Comparison of ENCODE assay signal across 23 cellular contexts in genomic region chr12:10305411-10305810, GRCh38. TPM values are rescaled to one million over a fixed set of nuclear protein-coding genes. Genes with fewer than 3 reads are reported as not detected.
DNase-seq lines count a peak whose midpoint lies in the region; ATAC-seq and TF ChIP-seq lines count a peak whose summit lies in the region.
"Had no signal": no experiment of that assay in that cellular context is flagged by ENCODE, and none has a peak within 500 bp of the region (broad histone marks: within the 10 kb centered on the region; RNA-seq: fewer than 3 reads in every experiment).

No MANE protein-coding gene starts in this region.

- H3K27me3 ChIP-seq in GM23338 (ENCODE audit: insufficient read depth), result no peaks in the 10 kb centered on the region
- H3K27me3 ChIP-seq in prostate gland (replicated peaks; ENCODE audit: insufficient read depth), result no peaks in the 10 kb centered on the region
- H3K27me3 ChIP-seq: BE2C had no signal

- H3K27ac ChIP-seq in GM23338 (ENCODE audit: low read depth) (no peak overlapping the region), prostate gland (no peak overlapping the region)

- H3K4me1 Mint-ChIP-seq in activated T-cell treated with anti-CD3 and anti-CD28 coated beads, Interleukin-2, amount 50 U/mL, for 72 hours (ENCODE audit: low read depth), result peaks cover 59% of the 10 kb centered on the region
- H3K4me1 Mint-ChIP-seq in GM23338, result peaks cover 10% of the 10 kb centered on the region

- 97% methylated on average over 5 of the region's 5 CpGs for WGBS in prostate gland

- no peaks in the 10 kb centered on the region for H4K20me1 ChIP-seq in GM23338 (replicated peaks; ENCODE audit: insufficient read depth)

- intact Hi-C loops in mucosa of descending colon (cut with DNase I, micrococcal nuclease) (no loop called here), prostate gland (cut with DNase I) (no loop called here)

- peaks cover 0 to 7% of the 10 kb centered on the region in 2 donors for H3K9me3 Mint-ChIP-seq in activated T-cell treated with anti-CD3 and anti-CD28 coated beads, Interleukin-2, amount 50 U/mL, for 72 hours
- peaks cover 16% of the 10 kb centered on the region; the same call in 2 of the 3 replicates for H3K9me3 Mint-ChIP-seq in GM23338
- H3K9me3 Mint-ChIP-seq: CD4-positive, alpha-beta T cell had no signal

- TF ChIP-seq CTCF in GM23338 (conservative IDR thresholded peaks at IDR 0.05; ENCODE audit: low read depth in 2 of 2) (no peak), mucosa of descending colon (IDR thresholded peaks at IDR 0.05) (no peak), prostate gland (IDR thresholded peaks at IDR 0.05) (no peak)

- peak overlapping the region; percentile 47 to 74 for H3K4me3 Mint-ChIP-seq in activated T-cell treated with anti-CD3 and anti-CD28 coated beads, Interleukin-2, amount 50 U/mL, for 72 hours
- no peak overlapping the region for H3K4me3 Mint-ChIP-seq in GM23338
- H3K4me3 Mint-ChIP-seq: CD4-positive, alpha-beta T cell had no signal

- H3K27ac Mint-ChIP-seq in activated T-cell treated with anti-CD3 and anti-CD28 coated beads, Interleukin-2, amount 50 U/mL, for 72 hours, result peak overlapping the region; percentile 74
- no peak overlapping the region for H3K27ac Mint-ChIP-seq in GM23338
- H3K27ac Mint-ChIP-seq: CD4-positive, alpha-beta T cell had no signal

- H3K36me3 ChIP-seq in GM23338 (ENCODE audit: insufficient read depth) (no peaks in the 10 kb centered on the region; the same call in 1 of the 2 replicates), mucosa of descending colon (ENCODE audit: low read depth) (no peaks in the 10 kb centered on the region), prostate gland (no peaks in the 10 kb centered on the region)
- H3K36me3 ChIP-seq: BE2C had no signal

- TF ChIP-seq POLR2A in prostate gland (IDR thresholded peaks at IDR 0.05), result no peak

- H3K4me3 ChIP-seq in GM23338 (no peak overlapping the region), mucosa of descending colon (no peak overlapping the region), prostate gland (no peak overlapping the region)
- H3K4me3 ChIP-seq: GM12878 had no signal

- H3K4me1 ChIP-seq in GM23338 (ENCODE audit: insufficient read depth), result peaks cover 9% of the 10 kb centered on the region; the same call in 1 of the 2 replicates
- no peaks in the 10 kb centered on the region for H3K4me1 ChIP-seq in mucosa of descending colon (ENCODE audit: low read depth)
- no peaks in the 10 kb centered on the region for H3K4me1 ChIP-seq in prostate gland (replicated peaks)
- H3K4me1 ChIP-seq: BE2C had no signal

- no peaks in the 10 kb centered on the region for H3K9me3 ChIP-seq in mucosa of descending colon
- H3K9me3 ChIP-seq in prostate gland, result no peaks in the 10 kb centered on the region
- H3K9me3 ChIP-seq: BE2C had no signal

- peak overlapping the region; percentile 22; the same call in 1 of the 2 replicates for H3K4me2 ChIP-seq in GM23338

- H3K27me3 Mint-ChIP-seq in activated T-cell treated with anti-CD3 and anti-CD28 coated beads, Interleukin-2, amount 50 U/mL, for 72 hours (ENCODE audit: low read depth), result peaks cover 18% of the 10 kb centered on the region
- no peaks in the 10 kb centered on the region for H3K27me3 Mint-ChIP-seq in GM23338 (ENCODE audit: insufficient read depth, low read depth, poor library complexity)
- H3K27me3 Mint-ChIP-seq: CD4-positive, alpha-beta T cell had no signal

- H3K9me2 ChIP-seq in GM23338 (ENCODE audit: insufficient read depth), result 0 out of 2 replicates have a peak, but pooled peaks cover 8% of the 10 kb centered on the region

- H3K36me3 Mint-ChIP-seq in activated T-cell treated with anti-CD3 and anti-CD28 coated beads, Interleukin-2, amount 50 U/mL, for 72 hours (ENCODE audit: insufficient read depth in 2 of 2), result peaks cover 3 to 13% of the 10 kb centered on the region in 2 donors
- H3K36me3 Mint-ChIP-seq in GM23338 (ENCODE audit: low read depth), result no peaks in the 10 kb centered on the region; the same call in 1 of the 3 replicates

- no peaks in the 10 kb centered on the region for H3F3A ChIP-seq in GM23338 (replicated peaks; ENCODE audit: low read depth)

- H2AFZ ChIP-seq in GM23338, result peak overlapping the region; percentile 23; the same call in 1 of the 2 replicates

- no peak for DNase-seq in activated T-cell treated with anti-CD3 and anti-CD28 coated beads, Interleukin-2, amount 50 U/mL, for 72 hours
- DNase-seq in activated T-cell treated with anti-CD3 and anti-CD28 coated beads, Interleukin-2, amount 50 U/mL, for 48 hours, result no peak
- no peak for DNase-seq in GM23338 (ENCODE audit: low spot score)
- DNase-seq in amniotic epithelial cell (ENCODE audit: low read depth), result peak; percentile 7
- DNase-seq in mucosa of descending colon, result no peak
- no peak for DNase-seq in prostate gland (ENCODE audit: low spot score)
- no peak for DNase-seq in DMS114 treated with DMSO at 0.1 percent for 48 hours (lab: John Stamatoyannopoulos, UW; ENCODE audit: unreplicated experiment)
- DNase-seq: BE2C; Calu3; CD4-positive, alpha-beta T cell; DMS53; EL; KG1; MV-4-11; NCI-H187; NCI-H2107; NCI-H510A; NCI-H748 treated with DMSO at 0.1 percent for 48 hours; OCI-M1; SHP77 had no signal

- H3K79me2 ChIP-seq in GM23338 (replicated peaks; ENCODE audit: insufficient read depth), result no peaks in the 10 kb centered on the region

- ATAC-seq in activated T-cell treated with anti-CD3 and anti-CD28 coated beads, Interleukin-2, amount 50 U/mL, for 72 hours (replicated peaks in 1 of 2), result no peak
- ATAC-seq in GM23338 (no peak), mucosa of descending colon (peak; percentile 21), HG02970 (IDR thresholded peaks at IDR 0.05; ENCODE audit: low FRiP score, unreplicated experiment) (no peak)
- ATAC-seq: GM12878, HepG2 had no signal

TF ChIP-seq in GM23338, 12 proteins besides CTCF, POLR2A, EP300 and RAD21:
- TF ChIP-seq ZNF114 (CRISPR knock-in tag; IDR thresholded peaks at IDR 0.05) (no peak), EZH2 (IDR thresholded peaks at IDR 0.05; ENCODE audit: low read depth, unreplicated experiment) (no peak)

RNA-seq across cellular contexts. Expression of gene KLRD1, which starts 2.3 kb away (rescaled TPM):
- 1 to 10 TPM; 2.0 to 6.6 TPM for total RNA-seq in activated T-cell treated with anti-CD3 and anti-CD28 coated beads, Interleukin-2, amount 50 U/mL, for 72 hours
- total RNA-seq in GM23338 (2014; rRNA removed; shearing (Covaris generic)), result 0.03 TPM in 1 of 2 replicates, not detected in the other
- 0.02 and 0.27 TPM in 2 replicates for polyA plus RNA-seq in GM23338 (2016; fragmentation: Nextera tagmentation; extraction: Ambion mirVana)
- total RNA-seq in mucosa of descending colon (1 to 10 TPM; 2.3 to 3.7 (median 3.6) TPM), prostate gland (under 1 TPM; 0.32 to 0.40 TPM)
- total RNA-seq: HepG2 had no signal
